In the genomic region with DNA sequence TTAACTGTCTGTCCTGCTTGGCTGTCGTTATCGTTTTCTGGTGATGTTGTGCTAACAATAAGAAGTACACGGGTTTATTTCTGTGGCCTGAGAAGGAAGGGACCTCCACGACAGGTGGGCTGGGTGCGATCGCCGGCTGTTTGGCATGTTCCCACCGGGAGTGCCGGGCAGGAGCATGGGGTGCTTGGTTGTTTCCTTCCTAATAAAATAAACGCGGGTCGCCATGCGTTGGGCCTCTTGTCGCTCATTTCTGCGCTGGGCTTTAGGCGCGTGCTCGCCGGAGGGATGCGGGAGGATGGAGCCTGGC, we compare ENCODE assay signal across 9 cellular contexts. TPM values are rescaled to one million over a fixed set of nuclear protein-coding genes. Genes with fewer than 3 reads are reported as not detected.
DNase-seq lines count a peak whose midpoint lies in the region; ATAC-seq, FAIRE-seq and TF ChIP-seq lines count a peak whose summit lies in the region.
"Had no signal": no experiment of that assay in that cellular context is flagged by ENCODE, and none has a peak within 500 bp of the region (broad histone marks: within the 10 kb centered on the region; RNA-seq: fewer than 3 reads in every experiment).

No MANE protein-coding gene starts in this region.

- POLR2A ChIA-PET in endothelial cell of umbilical vein (lab: Charles Lee), result no interaction called here

- no peak for TF ChIP-seq POLR2A in endothelial cell of umbilical vein (IDR thresholded peaks at IDR 0.05; ENCODE audit: low read depth, low read length)

- H2AFZ ChIP-seq in endothelial cell of umbilical vein (ENCODE audit: low read depth, low read length), result peak overlapping the region; percentile 41

- H3K4me3 ChIP-seq in GM12864 (ENCODE audit: low read depth, low read length), result peak overlapping the region; percentile 15; the same call in 1 of the 2 replicates
- peak overlapping the region in 1 of 3 experiments; percentile 8 for H3K4me3 ChIP-seq in endothelial cell of umbilical vein (replicated peaks in 1 of 3; ENCODE audit: insufficient read depth in 1 of 3, low read depth in 1 of 3, low read length in 3 of 3)
- H3K4me3 ChIP-seq in rectal smooth muscle tissue (ENCODE audit: low read length), result peak overlapping the region; percentile 52

- no peak for TF ChIP-seq CTCF in GM12864 (IDR thresholded peaks at IDR 0.05; ENCODE audit: low read depth, low read length, missing control alignments)
- no peak for TF ChIP-seq CTCF in endothelial cell of umbilical vein (IDR thresholded peaks at IDR 0.05; ENCODE audit: extremely low read depth in 1 of 2, insufficient read depth in 1 of 2, low read depth in 1 of 2, low read length in 2 of 2)

- H3K4me2 ChIP-seq in endothelial cell of umbilical vein (ENCODE audit: insufficient read depth, low read length), result peak overlapping the region; percentile 24

- H3K4me1 ChIP-seq in endothelial cell of umbilical vein (ENCODE audit: control insufficient read depth, extremely low read depth, insufficient read depth, low read length), result peaks cover 7% of the 10 kb centered on the region
- peaks cover 5% of the 10 kb centered on the region for H3K4me1 ChIP-seq in rectal smooth muscle tissue (ENCODE audit: control insufficient read depth, insufficient read depth, low read length)

- H3K36me3 ChIP-seq in endothelial cell of umbilical vein (ENCODE audit: control insufficient read depth in 2 of 2, extremely low read depth in 1 of 2, insufficient read depth in 2 of 2, low read length in 2 of 2) (peaks cover 6 to 34% of the 10 kb centered on the region in 2 experiments), rectal smooth muscle tissue (ENCODE audit: control insufficient read depth, insufficient read depth, low read length) (peaks cover 16% of the 10 kb centered on the region)

- ATAC-seq in HG03565 (IDR thresholded peaks at IDR 0.05; ENCODE audit: unreplicated experiment), result no peak

- no peaks in the 10 kb centered on the region for H3K9me1 ChIP-seq in endothelial cell of umbilical vein (replicated peaks; ENCODE audit: control insufficient read depth, extremely low read depth, insufficient read depth, low read length)

- DNase-seq in GM12864 (ENCODE audit: low read depth) (no peak), endothelial cell of umbilical vein (ENCODE audit: low read depth, low spot score) (no peak), NOMO-1 (lab: John Stamatoyannopoulos, UW; ENCODE audit: unreplicated experiment in 2 of 2) (no peak), COLO829 (ENCODE audit: low spot score) (no peak), NCI-H2081 (lab: John Stamatoyannopoulos, UW) (no peak)

- dilution Hi-C loops in endothelial cell of umbilical vein (cut with MboI; ENCODE audit: extremely low pct_ligation_motif_present, low sequenced_read_pairs), result no loop called here

- FAIRE-seq in endothelial cell of umbilical vein (lab: Jason Lieb, UNC), result peak; percentile 65

- H4K20me1 ChIP-seq in endothelial cell of umbilical vein (replicated peaks; ENCODE audit: control insufficient read depth, extremely low read depth, insufficient read depth, low read length), result no peaks in the 10 kb centered on the region

- H3K9me3 ChIP-seq in endothelial cell of umbilical vein (replicated peaks; ENCODE audit: control insufficient read depth, insufficient read depth, low read length), result no peaks in the 10 kb centered on the region

- H3K79me2 ChIP-seq in endothelial cell of umbilical vein (ENCODE audit: control insufficient read depth, insufficient read depth, low read length), result peaks cover 48% of the 10 kb centered on the region

- no peak overlapping the region for H3K9ac ChIP-seq in endothelial cell of umbilical vein (replicated peaks; ENCODE audit: extremely low read depth, insufficient read depth, low read length)
- no peak overlapping the region for H3K9ac ChIP-seq in rectal smooth muscle tissue (ENCODE audit: low read length)

- H3K27ac ChIP-seq in endothelial cell of umbilical vein (ENCODE audit: insufficient read depth, low read depth, low read length) (no peak overlapping the region), rectal smooth muscle tissue (ENCODE audit: low read depth, low read length) (peak overlapping the region; percentile 44)

- H3K27me3 ChIP-seq in endothelial cell of umbilical vein (ENCODE audit: control insufficient read depth in 2 of 2, insufficient read depth in 2 of 2, low read length in 2 of 2), result no peaks in the 10 kb centered on the region
- no peaks in the 10 kb centered on the region for H3K27me3 ChIP-seq in rectal smooth muscle tissue (ENCODE audit: control insufficient read depth, insufficient read depth, low read length)

- CTCF ChIA-PET in endothelial cell of umbilical vein (lab: Charles Lee), result interaction anchor here (1.5 kb wide), 1 partner anchor 11 kb away, joined by 4 read pairs; no protein-coding TSS in a partner anchor

- intact Hi-C loops in endothelial cell of umbilical vein (cut with micrococcal nuclease), result no loop called here

- no TSS peak for BruUV-seq in endothelial cell of umbilical vein (replicated peaks; lab: Mats Ljungman, UMichigan)

TF ChIP-seq in PFSK-1, 5 proteins besides CTCF, POLR2A, EP300 and RAD21:
- TF ChIP-seq POLR2AphosphoS5 (IDR thresholded peaks at IDR 0.05; ENCODE audit: low read depth, low read length) (0 out of 2 replicates have a peak, but pooled peaks have one; percentile 5), TAF1 (IDR thresholded peaks at IDR 0.05; ENCODE audit: borderline replicate concordance, insufficient read depth, low read length) (no peak), FOXP2 (optimal IDR thresholded peaks at IDR 0.05; ENCODE audit: borderline replicate concordance, extremely low read depth, extremely low read length, insufficient read depth) (no peak)

TF ChIP-seq in endothelial cell of umbilical vein, 7 proteins besides CTCF, POLR2A, EP300 and RAD21 (continues in another document):
- no peak for TF ChIP-seq GATA2 (IDR thresholded peaks at IDR 0.05; ENCODE audit: insufficient read depth, insufficient read length, low read depth, low read length)
- no peak for TF ChIP-seq MYC (IDR thresholded peaks at IDR 0.05; ENCODE audit: low read depth, low read length)
- no peak for TF ChIP-seq POLR2AphosphoS5 (IDR thresholded peaks at IDR 0.05; ENCODE audit: insufficient read depth, low read depth, low read length)
- TF ChIP-seq EZH2 (IDR thresholded peaks at IDR 0.05; ENCODE audit: borderline replicate concordance, low read depth, low read length, severe bottlenecking), result no peak
- no peak for TF ChIP-seq JUN (IDR thresholded peaks at IDR 0.05; ENCODE audit: borderline replicate concordance, insufficient read depth, insufficient read length, low read depth)

RNA-seq across cellular contexts. Expression of a gene that starts 0.7 kb away (rescaled TPM):
- 266 TPM for polyA plus RNA-seq in PFSK-1 (2012; ENCODE audit: insufficient read length, low read depth)
- 128 and 131 TPM in 2 replicates for total RNA-seq in endothelial cell of umbilical vein
- 247 and 267 TPM in 2 replicates for polyA plus RNA-seq in endothelial cell of umbilical vein
- 167 and 182 TPM in 2 replicates for polyA plus RNA-seq in endothelial cell of umbilical vein (2011; cell fraction: cytosol; rRNA removed)
- polyA plus RNA-seq in endothelial cell of umbilical vein (2011; cell fraction: nucleus; rRNA removed), result 1,001 and 1,020 TPM in 2 replicates
- polyA plus RNA-seq in endothelial cell of umbilical vein (2012), result 130 and 167 TPM in 2 replicates
- 141 and 144 TPM in 2 replicates for polyA minus RNA-seq in endothelial cell of umbilical vein
- polyA minus RNA-seq in endothelial cell of umbilical vein (2011; cell fraction: cytosol; rRNA and poly(A)+ RNA removed), result 29.2 TPM
- 114 and 123 TPM in 2 replicates for polyA minus RNA-seq in endothelial cell of umbilical vein (2011; cell fraction: nucleus; rRNA and poly(A)+ RNA removed)

RNA-seq across cellular contexts. Expression of a gene that starts 7.7 kb away (rescaled TPM):
- 430 TPM for polyA plus RNA-seq in PFSK-1 (2012; ENCODE audit: insufficient read length, low read depth)
- total RNA-seq in endothelial cell of umbilical vein, result 111 and 123 TPM in 2 replicates
- polyA plus RNA-seq in endothelial cell of umbilical vein, result 66.6 and 75.9 TPM in 2 replicates
- polyA plus RNA-seq in endothelial cell of umbilical vein (2011; cell fraction: cytosol; rRNA removed), result 102 and 105 TPM in 2 replicates
- polyA plus RNA-seq in endothelial cell of umbilical vein (2011; cell fraction: nucleus; rRNA removed), result 244 and 250 TPM in 2 replicates
- 131 and 172 TPM in 2 replicates for polyA plus RNA-seq in endothelial cell of umbilical vein (2012)
- 69.6 and 72.8 TPM in 2 replicates for polyA minus RNA-seq in endothelial cell of umbilical vein
- polyA minus RNA-seq in endothelial cell of umbilical vein (2011; cell fraction: cytosol; rRNA and poly(A)+ RNA removed), result 22.5 TPM
- 39.7 and 43.1 TPM in 2 replicates for polyA minus RNA-seq in endothelial cell of umbilical vein (2011; cell fraction: nucleus; rRNA and poly(A)+ RNA removed)

RNA-seq across cellular contexts. Expression of a gene that starts 7.8 kb away (rescaled TPM):
- polyA plus RNA-seq in PFSK-1 (2012; ENCODE audit: insufficient read length, low read depth), result 168 TPM
- total RNA-seq in endothelial cell of umbilical vein, result 136 and 145 TPM in 2 replicates
- 322 and 393 TPM in 2 replicates for polyA plus RNA-seq in endothelial cell of umbilical vein
- 180 and 185 TPM in 2 replicates for polyA plus RNA-seq in endothelial cell of umbilical vein (2011; cell fraction: cytosol; rRNA removed)
- 130 and 132 TPM in 2 replicates for polyA plus RNA-seq in endothelial cell of umbilical vein (2011; cell fraction: nucleus; rRNA removed)
- 147 and 167 TPM in 2 replicates for polyA plus RNA-seq in endothelial cell of umbilical vein (2012)
- 155 and 168 TPM in 2 replicates for polyA minus RNA-seq in endothelial cell of umbilical vein
- polyA minus RNA-seq in endothelial cell of umbilical vein (2011; cell fraction: cytosol; rRNA and poly(A)+ RNA removed), result 80.7 TPM
- 33.2 and 34.9 TPM in 2 replicates for polyA minus RNA-seq in endothelial cell of umbilical vein (2011; cell fraction: nucleus; rRNA and poly(A)+ RNA removed)

RNA-seq across cellular contexts. Expression of a gene that starts 21.8 kb away (rescaled TPM):
- 61.7 TPM for polyA plus RNA-seq in PFSK-1 (2012; ENCODE audit: insufficient read length, low read depth)
- 58.3 and 58.6 TPM in 2 replicates for total RNA-seq in endothelial cell of umbilical vein
- polyA plus RNA-seq in endothelial cell of umbilical vein, result 56.8 and 63.2 TPM in 2 replicates
- polyA plus RNA-seq in endothelial cell of umbilical vein (2011; cell fraction: cytosol; rRNA removed), result 16.5 and 21.7 TPM in 2 replicates
- polyA plus RNA-seq in endothelial cell of umbilical vein (2011; cell fraction: nucleus; rRNA removed), result 245 and 272 TPM in 2 replicates
- polyA plus RNA-seq in endothelial cell of umbilical vein (2012), result 40.4 and 51.8 TPM in 2 replicates
- 79.7 and 86.2 TPM in 2 replicates for polyA minus RNA-seq in endothelial cell of umbilical vein
- 10.7 TPM for polyA minus RNA-seq in endothelial cell of umbilical vein (2011; cell fraction: cytosol; rRNA and poly(A)+ RNA removed)
- polyA minus RNA-seq in endothelial cell of umbilical vein (2011; cell fraction: nucleus; rRNA and poly(A)+ RNA removed), result 65.9 and 96.1 TPM in 2 replicates
- total RNA-seq: SK-MEL-5 had no signal

RNA-seq across cellular contexts. Expression of a gene that starts 24.9 kb away (rescaled TPM):
- polyA plus RNA-seq in PFSK-1 (2012; ENCODE audit: insufficient read length, low read depth), result 55.3 TPM
- 43.4 and 46.6 TPM in 2 replicates for total RNA-seq in endothelial cell of umbilical vein
- 33.8 and 37.2 TPM in 2 replicates for polyA plus RNA-seq in endothelial cell of umbilical vein
- polyA plus RNA-seq in endothelial cell of umbilical vein (2011; cell fraction: cytosol; rRNA removed), result 16.7 and 24.8 TPM in 2 replicates
- 175 and 186 TPM in 2 replicates for polyA plus RNA-seq in endothelial cell of umbilical vein (2011; cell fraction: nucleus; rRNA removed)
- polyA plus RNA-seq in endothelial cell of umbilical vein (2012), result 18.7 and 22.4 TPM in 2 replicates
- 20.5 and 27.7 TPM in 2 replicates for polyA minus RNA-seq in endothelial cell of umbilical vein
- polyA minus RNA-seq in endothelial cell of umbilical vein (2011; cell fraction: cytosol; rRNA and poly(A)+ RNA removed), result 22.4 TPM
- 28.5 and 35.5 TPM in 2 replicates for polyA minus RNA-seq in endothelial cell of umbilical vein (2011; cell fraction: nucleus; rRNA and poly(A)+ RNA removed)
